24 cellular contexts compared by ENCODE assay signal in genomic region chr1:12678350-12678749, GRCh38. TPM values are rescaled to one million over a fixed set of nuclear protein-coding genes. Genes with fewer than 3 reads are reported as not detected.
DNase-seq lines count a peak whose midpoint lies in the region; ATAC-seq and TF ChIP-seq lines count a peak whose summit lies in the region.
"Had no signal": no experiment of that assay in that cellular context is flagged by ENCODE, and none has a peak within 500 bp of the region (broad histone marks: within the 10 kb centered on the region; RNA-seq: fewer than 3 reads in every experiment).

No MANE protein-coding gene starts in this region.

- H3K18ac ChIP-seq in mesenchymal stem cell (ENCODE audit: low read depth in 1 of 2, low read length in 2 of 2), result no peak overlapping the region

- no peak overlapping the region for H4K91ac ChIP-seq in mesenchymal stem cell (ENCODE audit: low read length)

- H3K4me3 ChIP-seq in HEK293 (ENCODE audit: low read depth, low read length) (no peak overlapping the region), esophagus squamous epithelium (no peak overlapping the region), skeletal muscle tissue (ENCODE audit: low read length in 3 of 3) (no peak overlapping the region), mesenchymal stem cell (ENCODE audit: insufficient read depth in 1 of 2, low read depth in 1 of 2, low read length in 2 of 2) (no peak overlapping the region)
- H3K4me3 ChIP-seq: BLaER1, GM12878, K562, SJSA1 had no signal

- H3K27me3 ChIP-seq in esophagus squamous epithelium, result peaks cover 0 to 24% (median 2%) of the 10 kb centered on the region in 4 donors
- H3K27me3 ChIP-seq in skeletal muscle tissue (ENCODE audit: control insufficient read depth in 3 of 3, insufficient read depth in 3 of 3, low read length in 3 of 3), result no peaks in the 10 kb centered on the region
- peaks cover 0 to 10% of the 10 kb centered on the region in 2 experiments for H3K27me3 ChIP-seq in mesenchymal stem cell (ENCODE audit: control insufficient read depth in 1 of 2, insufficient read depth in 1 of 2, low read length in 2 of 2)
- H3K27me3 ChIP-seq: BLaER1 had no signal

- no peak overlapping the region for H2AK5ac ChIP-seq in mesenchymal stem cell (ENCODE audit: low read length, severe bottlenecking)

- no peak overlapping the region for H3K4ac ChIP-seq in mesenchymal stem cell (ENCODE audit: low read depth in 1 of 2, low read length in 2 of 2)

- H3K4me1 Mint-ChIP-seq in T-cell, result no peaks in the 10 kb centered on the region

- H2BK12ac ChIP-seq in mesenchymal stem cell (ENCODE audit: low read length in 2 of 2), result no peak overlapping the region

- no peak overlapping the region for H3K23ac ChIP-seq in mesenchymal stem cell (ENCODE audit: low read length in 2 of 2)

- intact Hi-C loops in esophagus squamous epithelium (cut with DNase I), result no loop called here

- H2BK120ac ChIP-seq in mesenchymal stem cell (ENCODE audit: low read depth, low read length), result no peak overlapping the region

- H2AFZ ChIP-seq in mesenchymal stem cell (ENCODE audit: low read depth, low read length), result no peak overlapping the region

- H3K79me1 ChIP-seq in mesenchymal stem cell (replicated peaks; ENCODE audit: low read length, poor library complexity, severe bottlenecking), result no peaks in the 10 kb centered on the region

- no peaks in the 10 kb centered on the region for H3K36me3 Mint-ChIP-seq in T-cell

- no peak overlapping the region for H2BK5ac ChIP-seq in mesenchymal stem cell (ENCODE audit: low read depth, low read length, poor library complexity, severe bottlenecking)

- no peaks in the 10 kb centered on the region for H3K36me3 ChIP-seq in HEK293 (ENCODE audit: control insufficient read depth in 2 of 2, insufficient read depth in 1 of 2, low read length in 2 of 2)
- no peaks in the 10 kb centered on the region for H3K36me3 ChIP-seq in esophagus squamous epithelium
- no peaks in the 10 kb centered on the region for H3K36me3 ChIP-seq in skeletal muscle tissue (ENCODE audit: control insufficient read depth in 3 of 3, insufficient read depth in 3 of 3, low read length in 3 of 3)
- H3K36me3 ChIP-seq in mesenchymal stem cell (ENCODE audit: control insufficient read depth in 1 of 2, insufficient read depth in 2 of 2, low read depth in 1 of 2, low read length in 2 of 2), result no peaks in the 10 kb centered on the region
- H3K36me3 ChIP-seq: BLaER1, SJSA1 had no signal

- H3K9me3 Mint-ChIP-seq in T-cell, result peaks cover 0 to 7% (median 7%) of the 10 kb centered on the region in 3 donors

- no peak overlapping the region for H3K4me2 ChIP-seq in mesenchymal stem cell (ENCODE audit: low read length, poor library complexity, severe bottlenecking)
- H3K4me2 ChIP-seq: BLaER1 had no signal

- peaks cover 36 to 39% of the 10 kb centered on the region in 2 donors for H3K27me3 Mint-ChIP-seq in T-cell

- no peak overlapping the region for H3K14ac ChIP-seq in mesenchymal stem cell (ENCODE audit: low read length in 2 of 2)

- WGBS in esophagus squamous epithelium, 2 donors, result 19 to 20% methylated on average over 2 of the region's 2 CpGs
- WGBS in mesenchymal stem cell, result 38% methylated on average over 1 of the region's 2 CpGs

- ATAC-seq in T-cell (replicated peaks in 1 of 4), result no peak
- no peak for ATAC-seq in HG03175 (IDR thresholded peaks at IDR 0.05; ENCODE audit: unreplicated experiment)
- ATAC-seq: GM12878, K562, Panc1 had no signal

- no peak overlapping the region for H4K8ac ChIP-seq in mesenchymal stem cell (ENCODE audit: low read length)

- H3K27ac ChIP-seq in HEK293 (ENCODE audit: extremely low read depth, low read depth, low read length) (no peak overlapping the region), esophagus squamous epithelium (peak overlapping the region in 3 of 4 donors; percentile 7 to 33 (median 26)), skeletal muscle tissue (ENCODE audit: low read depth, low read length) (peak overlapping the region; percentile 21), mesenchymal stem cell (ENCODE audit: low read length, poor library complexity, severe bottlenecking) (no peak overlapping the region)
- H3K27ac ChIP-seq: 22Rv1, BLaER1, SJSA1 had no signal

- DNase-seq in NCI-H1105 treated with DMSO at 0.1 percent for 48 hours (lab: John Stamatoyannopoulos, UW) (peak; percentile 3), NCI-H1105 (lab: John Stamatoyannopoulos, UW) (no peak), esophagus squamous epithelium (lab: John Stamatoyannopoulos, UW) (no peak), T-cell (no peak), mesenchymal stem cell (no peak)
- DNase-seq: ACHN; CD4-positive, alpha-beta T cell; COR-L47; DND-41; NCI-H1092; NCI-H1694; NCI-H2081; NCI-H226; NCI-H524 treated with DMSO at 0.1 percent for 48 hours; NCI-H82 had no signal

- POLR2A ChIA-PET in HEK293 (lab: Yijun Ruan, JAX) (no interaction called here), T-cell (lab: Charles Lee) (no interaction called here)

- H3K4me1 ChIP-seq in HEK293 (ENCODE audit: control insufficient read depth, insufficient read depth, low read length) (no peaks in the 10 kb centered on the region), esophagus squamous epithelium (peaks cover 0 to 10% (median 0%) of the 10 kb centered on the region in 3 donors), skeletal muscle tissue (ENCODE audit: control insufficient read depth in 3 of 3, insufficient read depth in 3 of 3, low read length in 3 of 3) (peaks cover 18 to 24% (median 23%) of the 10 kb centered on the region in 3 donors), mesenchymal stem cell (ENCODE audit: control insufficient read depth, insufficient read depth, low read depth, low read length) (no peaks in the 10 kb centered on the region)
- H3K4me1 ChIP-seq: BLaER1, SJSA1 had no signal

- H3K9me3 ChIP-seq in HEK293 (ENCODE audit: control insufficient read depth, insufficient read depth, low read depth, low read length) (no peaks in the 10 kb centered on the region), esophagus squamous epithelium (peaks cover 0 to 6% (median 4%) of the 10 kb centered on the region in 3 donors), skeletal muscle tissue (ENCODE audit: control insufficient read depth in 3 of 3, low read length in 3 of 3) (no peaks in the 10 kb centered on the region), mesenchymal stem cell (ENCODE audit: control insufficient read depth, low read length) (peaks cover 3% of the 10 kb centered on the region)
- H3K9me3 ChIP-seq: SJSA1 had no signal

- TF ChIP-seq CTCF in HEK293 (tag by site-specific recombination; IDR thresholded peaks at IDR 0.05), result no peak
- no peak for TF ChIP-seq CTCF in esophagus squamous epithelium (IDR thresholded peaks at IDR 0.05)

- no peak overlapping the region for H3K4me3 Mint-ChIP-seq in T-cell
- H3K4me3 Mint-ChIP-seq: CD4-positive, alpha-beta T cell had no signal

- no peak for TF ChIP-seq POLR2A in esophagus squamous epithelium (IDR thresholded peaks at IDR 0.05)

- H3K27ac Mint-ChIP-seq in T-cell, result no peak overlapping the region
- H3K27ac Mint-ChIP-seq: CD4-positive, alpha-beta T cell had no signal

- H3K9ac ChIP-seq in skeletal muscle tissue (ENCODE audit: low read depth in 1 of 3, low read length in 3 of 3) (no peak overlapping the region), mesenchymal stem cell (ENCODE audit: low read length) (no peak overlapping the region)
- H3K9ac ChIP-seq: BLaER1 had no signal

- CTCF ChIA-PET in HEK293 (lab: Yijun Ruan, JAX) (no interaction called here), T-cell (lab: Charles Lee) (no interaction called here)

- no peak overlapping the region for H2BK15ac ChIP-seq in mesenchymal stem cell (ENCODE audit: low read depth, poor library complexity, severe bottlenecking)

TF ChIP-seq in HEK293, 187 proteins besides CTCF, POLR2A, EP300 and RAD21:
- peak; percentile 31; the same call in 1 of the 2 replicates for TF ChIP-seq ZFHX2 (tag by site-specific recombination; conservative IDR thresholded peaks at IDR 0.05)
- no peak for TF ChIP-seq ZNF146 (tag by site-specific recombination; IDR thresholded peaks at IDR 0.05)
TF ChIP-seq in HEK293: peak in this region for 1.

RNA-seq across cellular contexts. Expression of gene AADACL4, which starts 34.5 kb away (rescaled TPM):
- total RNA-seq in esophagus squamous epithelium (not detected), skeletal muscle tissue (not detected), T-cell (not detected)
- not detected for polyA plus RNA-seq in mesenchymal stem cell (2013, experiment 1 of 2)
- polyA plus RNA-seq in mesenchymal stem cell (2013, experiment 2 of 2), result not detected
- total RNA-seq: CD4-positive, alpha-beta T cell; GM12878; K562; SJSA1 had no signal
- polyA plus RNA-seq: GM12878, K562 had no signal

RNA-seq across cellular contexts. Expression of gene AADACL3, which starts 37.6 kb away (rescaled TPM):
- total RNA-seq in esophagus squamous epithelium (not detected), skeletal muscle tissue (not detected), T-cell (not detected)
- not detected for polyA plus RNA-seq in mesenchymal stem cell (2013, experiment 1 of 2)
- not detected for polyA plus RNA-seq in mesenchymal stem cell (2013, experiment 2 of 2)
- total RNA-seq: CD4-positive, alpha-beta T cell; GM12878; K562; SJSA1 had no signal
- polyA plus RNA-seq: GM12878, K562 had no signal

Comparison
In these comparisons a context has a peak if more than half of its experiments do, and no peak if none do; other contexts are left out.
1. H3K27ac ChIP-seq: peak in esophagus squamous epithelium (3 of 4) and skeletal muscle tissue (single experiment); none in HEK293 (single experiment) and mesenchymal stem cell (single experiment).